Comparison of ENCODE assay signal across 1 cellular context in genomic region chr22:19749876-19750275, GRCh38.
TF ChIP-seq lines count a peak whose summit lies in the region.

No MANE protein-coding gene starts in this region.

TF ChIP-seq in H1, 55 proteins besides CTCF, POLR2A, EP300 and RAD21:
- no peak for TF ChIP-seq BCL11A (IDR thresholded peaks at IDR 0.05; ENCODE audit: low read depth in 2 of 2, low read length in 2 of 2)
- no peak for TF ChIP-seq HDAC2 (IDR thresholded peaks at IDR 0.05; ENCODE audit: borderline replicate concordance in 1 of 2, low read depth in 2 of 2, low read length in 2 of 2)
- no peak for TF ChIP-seq RFX5 (IDR thresholded peaks at IDR 0.05; ENCODE audit: borderline replicate concordance, low read depth, low read length)
- no peak for TF ChIP-seq FOSL1 (IDR thresholded peaks at IDR 0.05; ENCODE audit: insufficient read depth, low read depth, low read length)
- TF ChIP-seq ASH2L (IDR thresholded peaks at IDR 0.05; ENCODE audit: low read length): no peak
- TF ChIP-seq NANOG (IDR thresholded peaks at IDR 0.05; ENCODE audit: insufficient read depth, low read depth, low read length, poor library complexity, severe bottlenecking): no peak
- TF ChIP-seq SP2 (IDR thresholded peaks at IDR 0.05; ENCODE audit: low read length): no peak
- no peak for TF ChIP-seq KDM4A (IDR thresholded peaks at IDR 0.05; ENCODE audit: low read depth, low read length, severe bottlenecking)
- TF ChIP-seq RXRA (IDR thresholded peaks at IDR 0.05; ENCODE audit: insufficient read depth, low read depth, low read length): no peak
- no peak for TF ChIP-seq CHD2 (IDR thresholded peaks at IDR 0.05; ENCODE audit: low read length)
- TF ChIP-seq TEAD4 (IDR thresholded peaks at IDR 0.05; ENCODE audit: low read depth, low read length): no peak
- no peak for TF ChIP-seq SAP30 (IDR thresholded peaks at IDR 0.05; ENCODE audit: insufficient read depth, insufficient replicate concordance, low read length)
- no peak for TF ChIP-seq E2F6 (IDR thresholded peaks at IDR 0.05)
- TF ChIP-seq POLR2AphosphoS5 (IDR thresholded peaks at IDR 0.05; ENCODE audit: low read depth, low read length): no peak
- TF ChIP-seq TBP (IDR thresholded peaks at IDR 0.05; ENCODE audit: low read depth, low read length): no peak
- TF ChIP-seq TCF12 (IDR thresholded peaks at IDR 0.05; ENCODE audit: low read depth, low read length): no peak
- no peak for TF ChIP-seq CHD1 (IDR thresholded peaks at IDR 0.05; ENCODE audit: low read depth, low read length)
- no peak for TF ChIP-seq SP1 (IDR thresholded peaks at IDR 0.05; ENCODE audit: low read depth, low read length)
- TF ChIP-seq TAF7 (optimal IDR thresholded peaks at IDR 0.05; ENCODE audit: borderline replicate concordance, low read depth, low read length): no peak
- TF ChIP-seq MAFK (IDR thresholded peaks at IDR 0.05; ENCODE audit: low read depth, low read length): no peak
